Comparison of ENCODE assay signal across 15 cellular contexts in genomic region chr10:63257784-63258183, GRCh38.
DNase-seq lines count a peak whose midpoint lies in the region; ATAC-seq, FAIRE-seq and TF ChIP-seq lines count a peak whose summit lies in the region.
"Had no signal": no experiment of that assay in that cellular context is flagged by ENCODE, and none has a peak within 500 bp of the region (broad histone marks: within the 10 kb centered on the region; RNA-seq: fewer than 3 reads in every experiment).

No MANE protein-coding gene starts in this region.

- H3K9me3 Mint-ChIP-seq in effector memory CD8-positive, alpha-beta T cell: no peaks in the 10 kb centered on the region

- H3K4me1 ChIP-seq in GM12878 (ENCODE audit: control insufficient read depth, insufficient read depth, low read length) (peaks cover 37% of the 10 kb centered on the region), gastrocnemius medialis (peaks cover 71 to 75% of the 10 kb centered on the region in 2 donors)

- H3K9ac ChIP-seq in GM12878 (ENCODE audit: control insufficient read depth, insufficient read depth, low read length): no peak overlapping the region

- in situ Hi-C loops in GM12878 (cut with MboI) (no loop called here), gastrocnemius medialis (cut with MboI; ENCODE audit: low sequenced_read_pairs in 4 of 4) (loop anchor here in 1 of 4 donors (25.0 kb wide), 1 partner anchor 1170 kb away; no protein-coding TSS in a partner anchor)

- H3K36me3 ChIP-seq in GM12878 (ENCODE audit: control insufficient read depth in 2 of 2, insufficient read depth in 2 of 2, low read length in 1 of 2) (peaks cover 0 to 10% of the 10 kb centered on the region in 2 experiments; a peak in 2 of 4 replicates), gastrocnemius medialis (no peaks in the 10 kb centered on the region)

- POLR2A ChIA-PET in GM12878 (lab: Charles Lee): interaction anchor here (0.5 to 2.8 kb wide), 10 partner anchors 10 to 261 kb away, joined by 3 to 8 read pairs (median 4); no protein-coding TSS in a partner anchor

- TF ChIP-seq POLR2A in GM12878 (IDR thresholded peaks at IDR 0.05; ENCODE audit: low read depth, low read length) (no peak), gastrocnemius medialis (IDR thresholded peaks at IDR 0.05) (no peak)

- H3K36me3 Mint-ChIP-seq in effector memory CD8-positive, alpha-beta T cell (ENCODE audit: insufficient read depth): peaks cover 52% of the 10 kb centered on the region

- DNase-seq in NCI-H2171 treated with DMSO at 0.1 percent for 48 hours (lab: John Stamatoyannopoulos, UW) (peak; percentile 13), NCI-H2171 (lab: John Stamatoyannopoulos, UW) (no peak), HL-60 (ENCODE audit: low read depth in 1 of 2, low spot score in 1 of 2) (no peak), GM12878 (ENCODE audit: low read depth, low spot score) (no peak), gastrocnemius medialis (no peak), GM19239 (ENCODE audit: insufficient read length, low spot score) (no peak), COLO829 (ENCODE audit: low spot score) (no peak)
- DNase-seq in effector memory CD8-positive, alpha-beta T cell: no peak
- DNase-seq: 8988T; activated CD4-positive, CD25-positive, alpha-beta regulatory T cell; Calu3; NCI-H524; nucleus accumbens; small intestine; stomach had no signal

- no peaks in the 10 kb centered on the region; the same call in 2 of the 3 replicates for H3K9me3 ChIP-seq in GM12878 (replicated peaks; ENCODE audit: control insufficient read depth, insufficient read depth, low read length)
- no peaks in the 10 kb centered on the region for H3K9me3 ChIP-seq in gastrocnemius medialis
- H3K9me3 ChIP-seq: stomach had no signal

- peaks cover 97% of the 10 kb centered on the region for H3K79me2 ChIP-seq in GM12878 (ENCODE audit: control insufficient read depth, insufficient read depth, low read length)

- peak overlapping the region; percentile 93 for H3K4me2 ChIP-seq in GM12878 (ENCODE audit: control insufficient read depth, insufficient read depth)

- H4K20me1 ChIP-seq in GM12878 (ENCODE audit: control insufficient read depth, insufficient read depth): peaks cover 2% of the 10 kb centered on the region; the same call in 1 of the 2 replicates

- intact Hi-C loops in GM12878 (cut with micrococcal nuclease; ENCODE audit: unreplicated experiment) (loop anchor here (2.0 kb wide), 2 partner anchors 83 to 371 kb away; no protein-coding TSS in a partner anchor), gastrocnemius medialis (cut with DNase I; ENCODE audit: low total_unique reads) (no loop called here)

- ATAC-seq in GM12878: no peak
- ATAC-seq in gastrocnemius medialis: no peak
- ATAC-seq in effector memory CD8-positive, alpha-beta T cell (replicated peaks): no peak

- SMC1A ChIA-PET in GM12878 (lab: Charles Lee; ENCODE audit: uncharacterized antibody, unreplicated experiment): interaction anchor here (1.1 to 6.9 kb wide), 16 partner anchors 10 to 371 kb away, joined by 3 to 68 read pairs (median 4); no protein-coding TSS in a partner anchor

- TF ChIP-seq RAD21 in GM12878 (IDR thresholded peaks at IDR 0.05; ENCODE audit: insufficient read depth, low read depth, low read length): no peak

- H3K4me1 Mint-ChIP-seq in effector memory CD8-positive, alpha-beta T cell (ENCODE audit: low read depth in 2 of 2): peaks cover 36 to 81% of the 10 kb centered on the region in 2 donors

- H3K27me3 Mint-ChIP-seq in effector memory CD8-positive, alpha-beta T cell: no peaks in the 10 kb centered on the region

- no peak for TF ChIP-seq EP300 in GM12878 (IDR thresholded peaks at IDR 0.05; ENCODE audit: borderline replicate concordance in 1 of 2, control insufficient read depth in 1 of 2, low read depth in 2 of 2, low read length in 2 of 2)

- H3K27ac ChIP-seq in HL-60 (replicated peaks) (peak overlapping the region; percentile 52), GM12878 (ENCODE audit: control insufficient read depth, insufficient read depth) (peak overlapping the region; percentile 42; the same call in 1 of the 2 replicates), gastrocnemius medialis (peak overlapping the region; percentile 50 to 88 (median 61))

- no peak overlapping the region for H3K27ac Mint-ChIP-seq in effector memory CD8-positive, alpha-beta T cell

- CTCF ChIA-PET in GM12878 (lab: Yijun Ruan, JAX): interaction anchor here (0.6 to 5.4 kb wide), 7 partner anchors 12 to 372 kb away, joined by 3 to 33 read pairs (median 3); no protein-coding TSS in a partner anchor

- 19% methylated on average over 2 of the region's 2 CpGs for WGBS in GM12878 (ENCODE audit: insufficient coverage, insufficient replicate concordance, low lambda C conversion rate, missing lambda C conversion rate)

- FAIRE-seq in GM12878 (lab: Jason Lieb, UNC) (peak; percentile 23), GM19239 (lab: Jason Lieb, UNC) (no peak)
- FAIRE-seq: small intestine had no signal

- H3K27me3 ChIP-seq in HL-60 (ENCODE audit: insufficient read depth, poor library complexity, severe bottlenecking) (no peaks in the 10 kb centered on the region), GM12878 (replicated peaks in 1 of 2; ENCODE audit: control insufficient read depth in 2 of 2, insufficient read depth in 2 of 2, low read length in 1 of 2) (no peaks in the 10 kb centered on the region), gastrocnemius medialis (no peaks in the 10 kb centered on the region)
- H3K27me3 ChIP-seq: stomach had no signal

- H3K4me3 ChIP-seq in HL-60 (replicated peaks; ENCODE audit: insufficient read depth, low read length) (no peak overlapping the region), GM12878 (peak overlapping the region; percentile 24; the same call in 1 of the 2 replicates), gastrocnemius medialis (no peak overlapping the region)
- H3K4me3 ChIP-seq: stomach had no signal

- TF ChIP-seq CTCF in HL-60 (IDR thresholded peaks at IDR 0.05; ENCODE audit: insufficient read depth, low read length): no peak
- no peak for TF ChIP-seq CTCF in GM12878 (IDR thresholded peaks at IDR 0.05 in 2 of 3, conservative IDR thresholded peaks at IDR 0.05 in 1 of 3; ENCODE audit: control insufficient read depth in 2 of 3, extremely low read depth in 1 of 3, insufficient read depth in 1 of 3, low read depth in 3 of 3, low read length in 3 of 3)
- no peak for TF ChIP-seq CTCF in gastrocnemius medialis (IDR thresholded peaks at IDR 0.05 in 4 of 5, conservative IDR thresholded peaks at IDR 0.05 in 1 of 5)

- no TSS peak for BruUV-seq in GM12878 (replicated peaks; lab: Mats Ljungman, UMichigan)

- no peak overlapping the region for H3K4me3 Mint-ChIP-seq in effector memory CD8-positive, alpha-beta T cell

- no peak overlapping the region for H2AFZ ChIP-seq in GM12878 (ENCODE audit: control insufficient read depth, low read depth, low read length)

- RAD21 ChIA-PET in GM12878 (lab: Charles Lee; ENCODE audit: unreplicated experiment): interaction anchor here (0.5 to 6.7 kb wide), 8 partner anchors 11 to 462 kb away, joined by 3 to 67 read pairs (median 6); no protein-coding TSS in a partner anchor

TF ChIP-seq in GM12878, 131 proteins besides CTCF, POLR2A, EP300 and RAD21 (continues in another document):
- no peak for TF ChIP-seq ETV6 (conservative IDR thresholded peaks at IDR 0.05 in 1 of 2, IDR thresholded peaks at IDR 0.05 in 1 of 2; ENCODE audit: borderline replicate concordance in 1 of 2, low read depth in 1 of 2)
- TF ChIP-seq BACH1 (IDR thresholded peaks at IDR 0.05; ENCODE audit: borderline replicate concordance): no peak
- TF ChIP-seq HDGF (IDR thresholded peaks at IDR 0.05): no peak
- no peak for TF ChIP-seq BMI1 (IDR thresholded peaks at IDR 0.05; ENCODE audit: borderline replicate concordance)
- no peak for TF ChIP-seq RELB (IDR thresholded peaks at IDR 0.05; ENCODE audit: low read depth)
- no peak for TF ChIP-seq SPI1 (IDR thresholded peaks at IDR 0.05; ENCODE audit: borderline replicate concordance, insufficient read depth, low read depth, low read length)
- no peak for TF ChIP-seq SREBF2 (IDR thresholded peaks at IDR 0.05; ENCODE audit: low read length)
- TF ChIP-seq GABPA (IDR thresholded peaks at IDR 0.05; ENCODE audit: low read depth): no peak
- TF ChIP-seq IRF5 (IDR thresholded peaks at IDR 0.05; ENCODE audit: borderline replicate concordance): no peak
- TF ChIP-seq NRF1 (conservative IDR thresholded peaks at IDR 0.05; ENCODE audit: low read depth, low read length): no peak
- TF ChIP-seq ZZZ3 (IDR thresholded peaks at IDR 0.05; ENCODE audit: control insufficient read depth, insufficient read length, low read depth): no peak
- TF ChIP-seq PAX5 (IDR thresholded peaks at IDR 0.05; ENCODE audit: borderline replicate concordance, low read depth, low read length): no peak
